Comparison of ENCODE assay signal across 8 cellular contexts in the genomic region with DNA sequence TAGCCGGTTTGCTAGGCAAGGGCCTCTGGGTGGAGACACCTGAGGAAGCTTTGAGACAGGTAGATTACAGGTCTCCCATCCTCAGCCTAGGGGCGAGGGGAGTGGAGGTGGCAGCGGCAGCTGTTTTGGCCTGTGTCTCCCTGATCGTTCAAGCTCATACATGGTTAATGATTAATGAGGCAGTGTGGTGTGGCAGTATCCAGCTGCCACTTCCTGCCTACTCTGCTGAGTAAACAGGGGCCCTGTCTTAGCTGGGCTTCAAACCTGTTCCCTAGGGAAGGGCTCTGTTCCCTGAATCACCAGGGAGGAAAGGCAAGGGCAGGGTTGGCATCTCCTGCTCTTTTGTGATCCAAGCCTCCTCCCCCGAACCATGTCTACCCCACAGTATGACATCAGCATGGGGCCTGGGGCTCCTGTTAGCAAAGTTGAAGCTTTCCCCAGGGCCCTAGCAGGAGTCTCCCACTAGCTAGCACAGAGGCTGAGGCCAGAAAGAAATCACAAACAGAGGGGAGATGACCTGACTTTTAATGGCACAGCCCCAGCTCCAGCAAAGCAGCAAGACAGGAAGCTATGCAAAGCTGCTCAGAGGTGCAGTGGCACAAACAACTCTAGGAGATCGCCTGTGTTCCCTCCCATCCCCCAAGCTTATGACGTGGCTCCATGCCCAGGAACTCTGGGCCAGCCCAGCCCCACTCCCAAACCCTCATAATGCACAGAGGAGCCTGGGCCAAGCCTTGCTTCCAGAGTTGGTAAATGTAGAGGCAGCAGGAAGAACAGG. TPM values are rescaled to one million over a fixed set of nuclear protein-coding genes. Genes with fewer than 3 reads are reported as not detected.
DNase-seq lines count a peak whose midpoint lies in the region; ATAC-seq, FAIRE-seq and TF ChIP-seq lines count a peak whose summit lies in the region.

No MANE protein-coding gene starts in this region.

- FAIRE-seq in GM12878 (lab: Jason Lieb, UNC): peak; percentile 57

- RAD21 ChIA-PET in GM12878 (lab: Charles Lee; ENCODE audit: unreplicated experiment): interaction anchor here (0.5 to 3.2 kb wide), 16 partner anchors 10 to 894 kb away, joined by 3 to 46 read pairs (median 4); a partner anchor contains a TSS

- POLR2A ChIA-PET in RWPE1 (lab: Yijun Ruan, JAX; ENCODE audit: low non-redundant PET): interaction anchor here (0.6 to 2.1 kb wide), 8 partner anchors 20 to 355 kb away, joined by 3 to 14 read pairs (median 4); a partner anchor contains a TSS
- POLR2A ChIA-PET in GM12878 (lab: Charles Lee): interaction anchor here (0.5 to 9.0 kb wide), 17 partner anchors 9 to 440 kb away, joined by 3 to 160 read pairs (median 4); a partner anchor contains a TSS

- TF ChIP-seq RAD21 in GM12878 (IDR thresholded peaks at IDR 0.05; ENCODE audit: insufficient read depth, low read depth, low read length): no peak

- H3K36me3 ChIP-seq in GM12878 (ENCODE audit: control insufficient read depth in 2 of 2, insufficient read depth in 2 of 2, low read length in 1 of 2): peaks cover 12 to 19% of the 10 kb centered on the region in 2 experiments
- peaks cover 28% of the 10 kb centered on the region for H3K36me3 ChIP-seq in HAP-1 (replicated peaks)

- in situ Hi-C loops in GM12878 (cut with MboI): no loop called here
- in situ Hi-C loops in HAP-1 (cut with MboI; ENCODE audit: low sequenced_read_pairs): no loop called here

- H3K79me2 ChIP-seq in GM12878 (ENCODE audit: control insufficient read depth, insufficient read depth, low read length): peaks cover 60% of the 10 kb centered on the region

- WGBS in GM12878 (ENCODE audit: insufficient coverage, insufficient replicate concordance, low lambda C conversion rate, missing lambda C conversion rate): 9% methylated on average over 7 of the region's 7 CpGs

- SMC1A ChIA-PET in GM12878 (lab: Charles Lee; ENCODE audit: uncharacterized antibody, unreplicated experiment): interaction anchor here (0.7 to 8.6 kb wide), 13 partner anchors 11 to 354 kb away, joined by 3 to 98 read pairs (median 7); a partner anchor contains a TSS

- H3K4me3 ChIP-seq in GM12878 (peak overlapping the region; percentile 35; the same call in 1 of the 2 replicates), skeletal muscle cell (ENCODE audit: low read depth, low read length) (no peak overlapping the region), HAP-1 (no peak overlapping the region)

- CTCF ChIA-PET in RWPE1 (lab: Yijun Ruan, JAX) (interaction anchor here (0.8 to 2.7 kb wide), 5 partner anchors 19 to 50 kb away, joined by 3 to 22 read pairs (median 5); a partner anchor contains a TSS), GM12878 (lab: Yijun Ruan, JAX) (interaction anchor here (0.9 to 5.5 kb wide), 12 partner anchors 10 to 959 kb away, joined by 3 to 69 read pairs (median 4); a partner anchor contains a TSS)

- H3K4me1 ChIP-seq in GM12878 (ENCODE audit: control insufficient read depth, insufficient read depth, low read length): peaks cover 53% of the 10 kb centered on the region
- peaks cover 15% of the 10 kb centered on the region for H3K4me1 ChIP-seq in HAP-1

- peak; percentile 41 to 61; a peak in 3 of 4 replicates for TF ChIP-seq EP300 in GM12878 (IDR thresholded peaks at IDR 0.05; ENCODE audit: borderline replicate concordance in 1 of 2, control insufficient read depth in 1 of 2, low read depth in 2 of 2, low read length in 2 of 2)

- H3K4me2 ChIP-seq in GM12878 (ENCODE audit: control insufficient read depth, insufficient read depth): peak overlapping the region; percentile 9

- H3K27me3 ChIP-seq in GM12878 (replicated peaks in 1 of 2; ENCODE audit: control insufficient read depth in 2 of 2, insufficient read depth in 2 of 2, low read length in 1 of 2) (no peaks in the 10 kb centered on the region), HAP-1 (ENCODE audit: low read depth) (peaks cover 6% of the 10 kb centered on the region)

- BruUV-seq in GM12878 (replicated peaks; lab: Mats Ljungman, UMichigan): no TSS peak

- H3K9me3 ChIP-seq in GM12878 (replicated peaks; ENCODE audit: control insufficient read depth, insufficient read depth, low read length): no peaks in the 10 kb centered on the region
- H3K9me3 ChIP-seq in HAP-1: no peaks in the 10 kb centered on the region; the same call in none of the 2 replicates

- H3K27ac ChIP-seq in RWPE1: peak overlapping the region; percentile 98
- H3K27ac ChIP-seq in GM12878 (ENCODE audit: control insufficient read depth, insufficient read depth): peak overlapping the region; percentile 58

- H4K20me1 ChIP-seq in GM12878 (ENCODE audit: control insufficient read depth, insufficient read depth): 0 out of 2 replicates have a peak, but pooled peaks cover 4% of the 10 kb centered on the region

- intact Hi-C loops in GM12878 (cut with micrococcal nuclease; ENCODE audit: unreplicated experiment): no loop called here

- no peak for TF ChIP-seq CTCF in RWPE1 (conservative IDR thresholded peaks at IDR 0.05; ENCODE audit: low read depth)
- TF ChIP-seq CTCF in GM12878 (IDR thresholded peaks at IDR 0.05 in 2 of 3, conservative IDR thresholded peaks at IDR 0.05 in 1 of 3; ENCODE audit: control insufficient read depth in 2 of 3, extremely low read depth in 1 of 3, insufficient read depth in 1 of 3, low read depth in 3 of 3, low read length in 3 of 3): no peak

- peak overlapping the region; percentile 13; the same call in 1 of the 2 replicates for H3K9ac ChIP-seq in GM12878 (ENCODE audit: control insufficient read depth, insufficient read depth, low read length)

- H2AFZ ChIP-seq in GM12878 (ENCODE audit: control insufficient read depth, low read depth, low read length): no peak overlapping the region

- ATAC-seq in GM19463 (IDR thresholded peaks at IDR 0.05; ENCODE audit: unreplicated experiment) (peak; percentile 54), GM12878 (peak; percentile 59)

- peak; percentile 54 for DNase-seq in D341Med (ENCODE audit: low spot score)
- peak; percentile 89 for DNase-seq in HuH-7 (ENCODE audit: low spot score)
- DNase-seq in RWPE1 (ENCODE audit: low spot score): peak; percentile 81
- peak; percentile 64 for DNase-seq in GM12878 (ENCODE audit: low read depth, low spot score)
- DNase-seq in hypothalamus (lab: John Stamatoyannopoulos, UW): peak in 39 of 51 donors; percentile 8 to 87 (median 54)
- peak; percentile 83 for DNase-seq in skeletal muscle cell (ENCODE audit: low read depth)
- DNase-seq in HAP-1 (ENCODE audit: low spot score in 2 of 2): no peak

- no peak; the same call in none of the 2 replicates for TF ChIP-seq POLR2A in GM12878 (IDR thresholded peaks at IDR 0.05; ENCODE audit: low read depth, low read length)

RNA-seq across cellular contexts. Expression of a gene that starts 3.7 kb away (rescaled TPM):
- total RNA-seq in GM12878 (2013; cell fraction: nucleolus; rRNA removed): not detected in 2 replicates
- total RNA-seq in GM12878 (2014; rRNA removed) (not detected in 2 replicates), GM12878 (2014; rRNA removed; fragmentation: Illumina TruSeq; extraction: Trizol) (not detected in 2 replicates), GM12878 (2021) (not detected in 2 replicates)
- polyA plus RNA-seq in GM12878 (2011; ENCODE audit: low read depth): not detected
- polyA plus RNA-seq in GM12878 (2011; rRNA removed) (0.07 TPM in 1 of 2 replicates, not detected in the other), GM12878 (2014; fragmentation: Illumina TruSeq; extraction: Trizol) (not detected in 2 replicates), GM12878 (2014; fragmentation: Nextera tagmentation; extraction: Ambion mirVana) (not detected), GM12878 (2014; rRNA removed) (not detected in 2 replicates), GM12878 (2016; fragmentation: Nextera tagmentation; extraction: Ambion mirVana) (not detected)
- 0.07 TPM in 1 of 2 replicates, not detected in the other for polyA plus RNA-seq in GM12878 (2011; cell fraction: cytosol; rRNA removed)
- not detected in 2 replicates for polyA plus RNA-seq in GM12878 (2011; cell fraction: nucleus; rRNA removed)
- polyA plus RNA-seq in GM12878 (2012): 0.20 TPM in 1 of 2 replicates, not detected in the other
- polyA minus RNA-seq in GM12878 (2011; rRNA and poly(A)+ RNA removed): 0.26 TPM in 1 of 2 replicates, not detected in the other
- not detected in 2 replicates for polyA minus RNA-seq in GM12878 (2011; cell fraction: cytosol; rRNA and poly(A)+ RNA removed)
- polyA minus RNA-seq in GM12878 (2011; cell fraction: nucleus; rRNA and poly(A)+ RNA removed): not detected in 2 replicates

RNA-seq across cellular contexts. Expression of a gene that starts 4.1 kb away (rescaled TPM):
- 30.5 and 39.4 TPM in 2 replicates for total RNA-seq in GM12878 (2013; cell fraction: nucleolus; rRNA removed)
- 11.0 and 13.6 TPM in 2 replicates for total RNA-seq in GM12878 (2014; rRNA removed)
- 24.9 and 26.5 TPM in 2 replicates for total RNA-seq in GM12878 (2014; rRNA removed; fragmentation: Illumina TruSeq; extraction: Trizol)
- total RNA-seq in GM12878 (2021): 28.8 and 33.9 TPM in 2 replicates
- polyA plus RNA-seq in GM12878 (2011; ENCODE audit: low read depth): 21.0 TPM
- polyA plus RNA-seq in GM12878 (2011; rRNA removed): 30.1 and 50.1 TPM in 2 replicates
- 75.5 and 87.5 TPM in 2 replicates for polyA plus RNA-seq in GM12878 (2011; cell fraction: cytosol; rRNA removed)
- 62.6 and 84.5 TPM in 2 replicates for polyA plus RNA-seq in GM12878 (2011; cell fraction: nucleus; rRNA removed)
- 25.4 and 31.7 TPM in 2 replicates for polyA plus RNA-seq in GM12878 (2012)
- polyA plus RNA-seq in GM12878 (2014; fragmentation: Illumina TruSeq; extraction: Trizol): 23.0 and 45.6 TPM in 2 replicates
- polyA plus RNA-seq in GM12878 (2014; fragmentation: Nextera tagmentation; extraction: Ambion mirVana): 1 to 10 TPM; 8.4 to 9.0 TPM
- 30.8 and 31.2 TPM in 2 replicates for polyA plus RNA-seq in GM12878 (2014; rRNA removed)
- 1 to 10 TPM; 4.3 to 5.9 TPM for polyA plus RNA-seq in GM12878 (2016; fragmentation: Nextera tagmentation; extraction: Ambion mirVana)
- polyA minus RNA-seq in GM12878 (2011; rRNA and poly(A)+ RNA removed): 46.5 and 53.0 TPM in 2 replicates
- 11.4 and 14.6 TPM in 2 replicates for polyA minus RNA-seq in GM12878 (2011; cell fraction: cytosol; rRNA and poly(A)+ RNA removed)
- 36.4 and 44.8 TPM in 2 replicates for polyA minus RNA-seq in GM12878 (2011; cell fraction: nucleus; rRNA and poly(A)+ RNA removed)

RNA-seq across cellular contexts. Expression of a gene that starts 4.1 kb away (rescaled TPM):
- total RNA-seq in GM12878 (2013; cell fraction: nucleolus; rRNA removed): 7.4 and 8.8 TPM in 2 replicates
- total RNA-seq in GM12878 (2014; rRNA removed): 3.7 and 5.1 TPM in 2 replicates
- 2.1 and 3.3 TPM in 2 replicates for total RNA-seq in GM12878 (2014; rRNA removed; fragmentation: Illumina TruSeq; extraction: Trizol)
- total RNA-seq in GM12878 (2021): 2.8 and 4.5 TPM in 2 replicates
- polyA plus RNA-seq in GM12878 (2011; ENCODE audit: low read depth): 1.9 TPM
- 2.8 and 3.4 TPM in 2 replicates for polyA plus RNA-seq in GM12878 (2011; rRNA removed)
- 3.8 and 3.9 TPM in 2 replicates for polyA plus RNA-seq in GM12878 (2011; cell fraction: cytosol; rRNA removed)
- 5.5 and 5.6 TPM in 2 replicates for polyA plus RNA-seq in GM12878 (2011; cell fraction: nucleus; rRNA removed)
- 2.0 and 2.3 TPM in 2 replicates for polyA plus RNA-seq in GM12878 (2012)
- 3.5 and 5.5 TPM in 2 replicates for polyA plus RNA-seq in GM12878 (2014; fragmentation: Illumina TruSeq; extraction: Trizol)
- 1 to 10 TPM in 1 of 2 experiments, under 1 TPM in 1; 0.29 to 1.0 TPM for polyA plus RNA-seq in GM12878 (2014; fragmentation: Nextera tagmentation; extraction: Ambion mirVana)
- polyA plus RNA-seq in GM12878 (2014; rRNA removed): 4.5 and 4.6 TPM in 2 replicates
- polyA plus RNA-seq in GM12878 (2016; fragmentation: Nextera tagmentation; extraction: Ambion mirVana): 1 to 10 TPM; 1.3 to 2.6 TPM
- polyA minus RNA-seq in GM12878 (2011; rRNA and poly(A)+ RNA removed): 3.3 and 3.9 TPM in 2 replicates
- 2.8 TPM in 1 of 2 replicates, not detected in the other for polyA minus RNA-seq in GM12878 (2011; cell fraction: cytosol; rRNA and poly(A)+ RNA removed)
- polyA minus RNA-seq in GM12878 (2011; cell fraction: nucleus; rRNA and poly(A)+ RNA removed): 3.7 and 4.4 TPM in 2 replicates

RNA-seq across cellular contexts. Expression of a gene that starts 4.3 kb away (rescaled TPM):
- 33.4 and 45.6 TPM in 2 replicates for total RNA-seq in GM12878 (2013; cell fraction: nucleolus; rRNA removed)
- 126 and 130 TPM in 2 replicates for total RNA-seq in GM12878 (2014; rRNA removed)
- total RNA-seq in GM12878 (2014; rRNA removed; fragmentation: Illumina TruSeq; extraction: Trizol): 81.9 and 89.4 TPM in 2 replicates
- 117 and 142 TPM in 2 replicates for total RNA-seq in GM12878 (2021)
- 64.8 TPM for polyA plus RNA-seq in GM12878 (2011; ENCODE audit: low read depth)
- 85.4 and 270 TPM in 2 replicates for polyA plus RNA-seq in GM12878 (2011; rRNA removed)
- 383 and 456 TPM in 2 replicates for polyA plus RNA-seq in GM12878 (2011; cell fraction: cytosol; rRNA removed)
- 369 and 394 TPM in 2 replicates for polyA plus RNA-seq in GM12878 (2011; cell fraction: nucleus; rRNA removed)
- 102 and 109 TPM in 2 replicates for polyA plus RNA-seq in GM12878 (2012)
- polyA plus RNA-seq in GM12878 (2014; fragmentation: Illumina TruSeq; extraction: Trizol): 308 and 325 TPM in 2 replicates
- 10 to 100 TPM; 58.2 to 88.6 TPM for polyA plus RNA-seq in GM12878 (2014; fragmentation: Nextera tagmentation; extraction: Ambion mirVana)
- polyA plus RNA-seq in GM12878 (2014; rRNA removed): 118 and 122 TPM in 2 replicates
- polyA plus RNA-seq in GM12878 (2016; fragmentation: Nextera tagmentation; extraction: Ambion mirVana): 100 to 1,000 TPM; 229 to 254 TPM
- 81.9 and 101 TPM in 2 replicates for polyA minus RNA-seq in GM12878 (2011; rRNA and poly(A)+ RNA removed)
- polyA minus RNA-seq in GM12878 (2011; cell fraction: cytosol; rRNA and poly(A)+ RNA removed): 32.6 and 48.3 TPM in 2 replicates
- polyA minus RNA-seq in GM12878 (2011; cell fraction: nucleus; rRNA and poly(A)+ RNA removed): 54.6 and 92.9 TPM in 2 replicates

RNA-seq across cellular contexts. Expression of a gene that starts 19.8 kb away (rescaled TPM):
- 438 and 460 TPM in 2 replicates for total RNA-seq in GM12878 (2013; cell fraction: nucleolus; rRNA removed)
- total RNA-seq in GM12878 (2014; rRNA removed) (34.2 and 40.6 TPM in 2 replicates), GM12878 (2014; rRNA removed; fragmentation: Illumina TruSeq; extraction: Trizol) (20.3 TPM in 2 replicates), GM12878 (2021) (35.3 and 39.2 TPM in 2 replicates)
- 34.5 TPM for polyA plus RNA-seq in GM12878 (2011; ENCODE audit: low read depth)
- polyA plus RNA-seq in GM12878 (2011; rRNA removed) (102 and 104 TPM in 2 replicates), GM12878 (2014; fragmentation: Illumina TruSeq; extraction: Trizol) (17.8 and 23.6 TPM in 2 replicates), GM12878 (2014; fragmentation: Nextera tagmentation; extraction: Ambion mirVana) (1 to 10 TPM; 3.1 to 5.0 TPM), GM12878 (2014; rRNA removed) (48.1 and 49.5 TPM in 2 replicates), GM12878 (2016; fragmentation: Nextera tagmentation; extraction: Ambion mirVana) (10 to 100 TPM; 35.8 to 36.6 TPM)
- 59.3 and 61.2 TPM in 2 replicates for polyA plus RNA-seq in GM12878 (2011; cell fraction: cytosol; rRNA removed)
- 590 and 828 TPM in 2 replicates for polyA plus RNA-seq in GM12878 (2011; cell fraction: nucleus; rRNA removed)
- 59.1 and 92.4 TPM in 2 replicates for polyA plus RNA-seq in GM12878 (2012)
- 65.4 and 72.9 TPM in 2 replicates for polyA minus RNA-seq in GM12878 (2011; rRNA and poly(A)+ RNA removed)
- polyA minus RNA-seq in GM12878 (2011; cell fraction: cytosol; rRNA and poly(A)+ RNA removed): 22.0 and 24.3 TPM in 2 replicates
- polyA minus RNA-seq in GM12878 (2011; cell fraction: nucleus; rRNA and poly(A)+ RNA removed): 177 and 185 TPM in 2 replicates

Comparison
In these comparisons a context has a peak if more than half of its experiments do, and no peak if none do; other contexts are left out.
1. DNase-seq: peak in D341Med (single experiment), HuH-7 (single experiment), RWPE1 (single experiment), GM12878 (single experiment), hypothalamus (39 of 51) and skeletal muscle cell (single experiment); none in HAP-1 (0 of 2).